ENCODE assay signal across 8 cellular contexts in genomic region chr7:111763221-111763791, GRCh38.
DNase-seq lines count a peak whose midpoint lies in the region; ATAC-seq and TF ChIP-seq lines count a peak whose summit lies in the region.

No MANE protein-coding gene starts in this region.

- H3K4me1 ChIP-seq in heart right ventricle (peaks cover 0 to 14% (median 0%) of the 10 kb centered on the region in 9 donors), tibial nerve (peaks cover 0 to 20% (median under 1%) of the 10 kb centered on the region in 4 donors)

- TF ChIP-seq CTCF in GM13977 (IDR thresholded peaks at IDR 0.05; ENCODE audit: extremely low read depth, insufficient read depth, missing control alignments): peak; percentile 28
- TF ChIP-seq CTCF in heart right ventricle (IDR thresholded peaks at IDR 0.05): peak; percentile 19 to 74 (median 65)
- TF ChIP-seq CTCF in tibial nerve (IDR thresholded peaks at IDR 0.05): peak; percentile 36 to 55 (median 48)

- ATAC-seq in heart right ventricle: peak in 4 of 8 donors; percentile 38 to 69 (median 54)

- no peak overlapping the region for H3K27ac Mint-ChIP-seq in activated T-helper 1 cell treated with anti-CD3 and anti-CD28 coated beads, Interleukin-12 subunit alpha, Interleukin-12 subunit beta, Interleukin-2, Interleukin-4 antibody, amounts not matched to agents 30 ng/mL and 10 ng/mL and 1 ng/mL, durations not matched to agents 14 hours and 24 hours and 36 hours

- no peaks in the 10 kb centered on the region for H3K9me3 Mint-ChIP-seq in activated T-helper 1 cell treated with anti-CD3 and anti-CD28 coated beads, Interleukin-12 subunit alpha, Interleukin-12 subunit beta, Interleukin-2, Interleukin-4 antibody, amounts not matched to agents 30 ng/mL and 10 ng/mL and 1 ng/mL, durations not matched to agents 14 hours and 24 hours and 36 hours

- intact Hi-C loops in heart right ventricle (cut with DNase I): loop anchor here in 5 of 10 donors (5.0 kb wide), 3 partner anchors 94 to 654 kb away; no protein-coding TSS in a partner anchor
- intact Hi-C loops in activated T-helper 1 cell treated with anti-CD3 and anti-CD28 coated beads, Interleukin-12 subunit alpha, Interleukin-12 subunit beta, Interleukin-2, Interleukin-4 antibody, amounts not matched to agents 30 ng/mL and 10 ng/mL and 1 ng/mL, durations not matched to agents 14 hours and 24 hours and 36 hours (cut with micrococcal nuclease): no loop called here

- H3K4me3 Mint-ChIP-seq in activated T-helper 1 cell treated with anti-CD3 and anti-CD28 coated beads, Interleukin-12 subunit alpha, Interleukin-12 subunit beta, Interleukin-2, Interleukin-4 antibody, amounts not matched to agents 30 ng/mL and 10 ng/mL and 1 ng/mL, durations not matched to agents 14 hours and 24 hours and 36 hours: no peak overlapping the region

- H3K4me1 Mint-ChIP-seq in activated T-helper 1 cell treated with anti-CD3 and anti-CD28 coated beads, Interleukin-12 subunit alpha, Interleukin-12 subunit beta, Interleukin-2, Interleukin-4 antibody, amounts not matched to agents 30 ng/mL and 10 ng/mL and 1 ng/mL, durations not matched to agents 14 hours and 24 hours and 36 hours (ENCODE audit: low read depth): no peaks in the 10 kb centered on the region

- H3K9me3 ChIP-seq in heart right ventricle: no peaks in the 10 kb centered on the region
- no peaks in the 10 kb centered on the region for H3K9me3 ChIP-seq in tibial nerve

- peaks cover 0 to 83% (median 10%) of the 10 kb centered on the region in 9 donors for H3K36me3 ChIP-seq in heart right ventricle
- peaks cover 0 to 13% (median 0%) of the 10 kb centered on the region in 3 donors for H3K36me3 ChIP-seq in tibial nerve

- H3K36me3 Mint-ChIP-seq in activated T-helper 1 cell treated with anti-CD3 and anti-CD28 coated beads, Interleukin-12 subunit alpha, Interleukin-12 subunit beta, Interleukin-2, Interleukin-4 antibody, amounts not matched to agents 30 ng/mL and 10 ng/mL and 1 ng/mL, durations not matched to agents 14 hours and 24 hours and 36 hours (ENCODE audit: low read depth): no peaks in the 10 kb centered on the region

- DNase-seq in AG08396 (ENCODE audit: low spot score) (peak; percentile 40), GM13977 (ENCODE audit: low spot score) (peak; percentile 12), NAMALWA (ENCODE audit: low spot score) (peak; percentile 76), SW480 (ENCODE audit: low spot score) (peak; percentile 71), heart right ventricle (no peak), tibial nerve (ENCODE audit: low spot score in 2 of 2) (no peak)
- no peak for DNase-seq in activated T-helper 1 cell treated with anti-CD3 and anti-CD28 coated beads, Interleukin-12 subunit alpha, Interleukin-12 subunit beta, Interleukin-2, Interleukin-4 antibody, amounts not matched to agents 30 ng/mL and 10 ng/mL and 1 ng/mL, durations not matched to agents 14 hours and 24 hours and 36 hours (ENCODE audit: low spot score)
- DNase-seq in stimulated activated CD4-positive, alpha-beta T cell treated with anti-CD3 and anti-CD28 coated beads, Interleukin-4, amount 100 ng/mL, for 4 hours: no peak

- TF ChIP-seq POLR2A in tibial nerve (IDR thresholded peaks at IDR 0.05): no peak

- 34 to 36% methylated on average over 3 of the region's 3 CpGs for WGBS in heart right ventricle, 2 donors
- 12 to 21% methylated on average over 3 of the region's 3 CpGs for WGBS in tibial nerve, 2 donors

- H3K27me3 ChIP-seq in heart right ventricle (no peaks in the 10 kb centered on the region), tibial nerve (no peaks in the 10 kb centered on the region)

- H3K27me3 Mint-ChIP-seq in activated T-helper 1 cell treated with anti-CD3 and anti-CD28 coated beads, Interleukin-12 subunit alpha, Interleukin-12 subunit beta, Interleukin-2, Interleukin-4 antibody, amounts not matched to agents 30 ng/mL and 10 ng/mL and 1 ng/mL, durations not matched to agents 14 hours and 24 hours and 36 hours (ENCODE audit: insufficient read depth): peaks cover 5% of the 10 kb centered on the region

- in situ Hi-C loops in GM13977 (cut with MboI; ENCODE audit: low pct_unique_long_range_greater_than_20kb, low sequenced_read_pairs, unreplicated experiment): loop anchor here (25.0 kb wide), 2 partner anchors 649 to 724 kb away; partner anchors contain the start of gene LSMEM1

- TF ChIP-seq EP300 in tibial nerve (IDR thresholded peaks at IDR 0.05): no peak

- H3K27ac ChIP-seq in heart right ventricle: no peak overlapping the region
- H3K27ac ChIP-seq in tibial nerve: no peak overlapping the region

- H3K4me3 ChIP-seq in heart right ventricle (no peak overlapping the region), tibial nerve (no peak overlapping the region)

Comparison
In these comparisons a context has a peak if more than half of its experiments do, and no peak if none do; other contexts are left out.
1. DNase-seq: peak in AG08396 (single experiment), GM13977 (single experiment), NAMALWA (single experiment) and SW480 (single experiment); none in heart right ventricle (0 of 2), tibial nerve (0 of 2), activated T-helper 1 cell treated with anti-CD3 and anti-CD28 coated beads, Interleukin-12 subunit alpha, Interleukin-12 subunit beta, Interleukin-2, Interleukin-4 antibody, amounts not matched to agents 30 ng/mL and 10 ng/mL and 1 ng/mL, durations not matched to agents 14 hours and 24 hours and 36 hours (single experiment) and stimulated activated CD4-positive, alpha-beta T cell treated with anti-CD3 and anti-CD28 coated beads, Interleukin-4, amount 100 ng/mL, for 4 hours (0 of 2).
2. Peak in every context shown above with its lines, with median percentiles within 50 percentile points of each other: CTCF ChIP-seq.